18 cellular contexts compared by ENCODE assay signal in the genomic region with DNA sequence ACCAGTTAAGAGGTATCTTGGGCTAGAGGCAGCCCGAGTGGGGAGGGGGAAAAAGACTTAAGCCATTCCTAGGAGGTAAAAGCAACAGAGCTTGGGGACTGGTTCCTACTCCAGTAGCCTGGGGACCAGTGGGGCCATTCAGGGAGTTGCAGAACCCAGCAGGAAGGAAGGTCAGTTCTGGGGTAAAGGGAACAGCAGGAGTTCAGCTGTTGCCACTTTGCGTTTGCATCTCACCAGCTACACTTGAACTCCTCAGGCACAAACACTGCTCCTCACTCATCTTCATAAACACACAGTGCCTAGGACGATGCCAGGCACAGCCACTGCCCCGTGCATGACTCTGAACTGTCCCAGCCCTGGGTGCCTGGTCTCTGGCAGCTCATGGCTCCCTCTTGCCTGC.
"Had no signal": no experiment of that assay in that cellular context is flagged by ENCODE, and none has a peak within 500 bp of the region (broad histone marks: within the 10 kb centered on the region; RNA-seq: fewer than 3 reads in every experiment).

No MANE protein-coding gene starts in this region.

- H3K27ac ChIP-seq: adrenal gland had no signal

- H3K9ac ChIP-seq: SK-N-SH had no signal

- ATAC-seq: activated CD4-positive, CD25-positive, alpha-beta regulatory T cell treated with anti-CD3 and anti-CD28 coated beads, Interleukin-2, amount 50 U/mL, for 24 hours; activated CD8-positive, alpha-beta T cell treated with anti-CD3 and anti-CD28 coated beads for 36 hours; PC-3 had no signal

- H3K9me3 ChIP-seq: adrenal gland, SK-N-SH had no signal

- H3K36me3 ChIP-seq: adrenal gland had no signal

- H3K4me3 ChIP-seq: adrenal gland had no signal

- DNase-seq: activated CD4-positive, alpha-beta T cell treated with anti-CD3 and anti-CD28 coated beads for 4 hours; activated CD8-positive, alpha-beta memory T cell treated with anti-CD3 and anti-CD28 coated beads, Interleukin-2, amount 50 U/mL, for 48 hours; activated CD8-positive, alpha-beta T cell treated with anti-CD3 and anti-CD28 coated beads for 36 hours; activated naive CD4-positive, alpha-beta T cell treated with anti-CD3 and anti-CD28 coated beads, Interleukin-2, amount 50 U/mL, for 16 hours; activated naive CD8-positive, alpha-beta T cell treated with anti-CD3 and anti-CD28 coated beads, Interleukin-2, amount 10 ng/mL, durations not matched to agents 7 days and 5 days; activated T-cell treated with anti-CD3 and anti-CD28 coated beads, Interleukin-2, amount 50 U/mL, for 1 hour; adrenal gland; anterior cingulate cortex; cerebellar nuclear complex; Karpas-422; NCI-H1092; NCI-H2029; NCI-H2107; NCI-H510A treated with DMSO at 0.1 percent for 48 hours; PC-3; SK-N-SH; T-helper 1 cell had no signal
